10 cellular contexts compared by ENCODE assay signal in genomic region chr18:32548688-32549087, GRCh38.
DNase-seq lines count a peak whose midpoint lies in the region; ATAC-seq and TF ChIP-seq lines count a peak whose summit lies in the region.
"Had no signal": no experiment of that assay in that cellular context is flagged by ENCODE, and none has a peak within 500 bp of the region (broad histone marks: within the 10 kb centered on the region; RNA-seq: fewer than 3 reads in every experiment).

No MANE protein-coding gene starts in this region.

- H3K4me3 ChIP-seq in H7 (ENCODE audit: insufficient read depth, low read depth, low read length): no peak overlapping the region
- no peak overlapping the region for H3K4me3 ChIP-seq in mucosa of descending colon
- H3K4me3 ChIP-seq: prostate gland had no signal

- DNase-seq in H7 (peak; percentile 41), NCI-H187 (lab: John Stamatoyannopoulos, UW) (peak; percentile 23 to 49), SHP77 treated with DMSO at 0.1 percent for 48 hours (lab: John Stamatoyannopoulos, UW) (peak; percentile 55), myocyte (ENCODE audit: low read depth) (peak; percentile 63), AML-193 (lab: John Stamatoyannopoulos, UW) (no peak), RKO (ENCODE audit: low spot score) (no peak), mucosa of descending colon (no peak)
- no peak for DNase-seq in stimulated activated CD4-positive, alpha-beta T cell treated with anti-CD3 and anti-CD28 coated beads, Interleukin-1b, Interleukin-23, amount 100 ng/mL, for 48 hours

- no peak for TF ChIP-seq CTCF in mucosa of descending colon (IDR thresholded peaks at IDR 0.05)

- intact Hi-C loops in mucosa of descending colon (cut with DNase I, micrococcal nuclease): loop anchor here in 1 of 2 donors (10.0 kb wide), 1 partner anchor 74 kb away; the partner anchor contains the start of gene GAREM1

- no peaks in the 10 kb centered on the region; the same call in 1 of the 2 replicates for H3K27me3 ChIP-seq in H7 (ENCODE audit: control insufficient read depth, insufficient read depth, low read length)
- H3K27me3 ChIP-seq: BE2C had no signal

- H3K36me3 ChIP-seq in H7 (replicated peaks; ENCODE audit: control insufficient read depth, insufficient read depth, low read length) (no peaks in the 10 kb centered on the region), mucosa of descending colon (ENCODE audit: low read depth) (no peaks in the 10 kb centered on the region)
- H3K36me3 ChIP-seq: BE2C, prostate gland had no signal

- ATAC-seq in mucosa of descending colon: no peak

- no peaks in the 10 kb centered on the region for H3K4me1 ChIP-seq in mucosa of descending colon (ENCODE audit: low read depth)
- H3K4me1 ChIP-seq: BE2C, prostate gland had no signal

- no peaks in the 10 kb centered on the region for H3K9me3 ChIP-seq in mucosa of descending colon
- H3K9me3 ChIP-seq: BE2C, prostate gland had no signal

Comparison
In these comparisons a context has a peak if more than half of its experiments do, and no peak if none do; other contexts are left out.
1. DNase-seq: peak in H7 (single experiment), NCI-H187 (2 of 2), SHP77 treated with DMSO at 0.1 percent for 48 hours (single experiment) and myocyte (single experiment); none in AML-193 (0 of 2), RKO (single experiment), stimulated activated CD4-positive, alpha-beta T cell treated with anti-CD3 and anti-CD28 coated beads, Interleukin-1b, Interleukin-23, amount 100 ng/mL, for 48 hours (single experiment) and mucosa of descending colon (0 of 3).